ENCODE assay signal across 10 cellular contexts in genomic region chr9:19021612-19022011, GRCh38. TPM values are rescaled to one million over a fixed set of nuclear protein-coding genes. Genes with fewer than 3 reads are reported as not detected.
"Had no signal": no experiment of that assay in that cellular context is flagged by ENCODE, and none has a peak within 500 bp of the region (broad histone marks: within the 10 kb centered on the region; RNA-seq: fewer than 3 reads in every experiment).

No MANE protein-coding gene starts in this region.

RNA-seq across cellular contexts. Expression of gene SAXO1, which starts 11.4 kb away (rescaled TPM):
- total RNA-seq: activated CD4-positive, alpha-beta memory T cell treated with anti-CD3 and anti-CD28 coated beads, Interleukin-2, amount 10 ng/mL, durations not matched to agents 7 days and 5 days; activated T-cell treated with anti-CD3 and anti-CD28 coated beads, Interleukin-2, amount 50 U/mL, for 72 hours; colonic mucosa; dermis microvascular lymphatic vessel endothelial cell; endothelial cell of umbilical vein; esophagus squamous epithelium; fibroblast of villous mesenchyme; glomerular endothelial cell; T-helper 17 cell had no signal
- polyA plus RNA-seq: endothelial cell of umbilical vein, heart right ventricle had no signal
